Comparison of ENCODE assay signal across 10 cellular contexts in genomic region chr20:63385819-63386218, GRCh38. TPM values are rescaled to one million over a fixed set of nuclear protein-coding genes. Genes with fewer than 3 reads are reported as not detected.
"Had no signal": no experiment of that assay in that cellular context is flagged by ENCODE, and none has a peak within 500 bp of the region (broad histone marks: within the 10 kb centered on the region; RNA-seq: fewer than 3 reads in every experiment).

No MANE protein-coding gene starts in this region.

- DNase-seq: GM23248, GOT3, H7, IMR-90, KBM-7 had no signal

- ATAC-seq: HCT116 had no signal

- H3K4me1 ChIP-seq: HAP-1 had no signal

- H3K4me3 ChIP-seq: GM23248, HAP-1 had no signal

- H3K9ac ChIP-seq: GM23248 had no signal

- H3K36me3 ChIP-seq: HAP-1 had no signal

- H3K27ac ChIP-seq: GM23248, HL-60 had no signal

- H2AFZ ChIP-seq: GM23248 had no signal

RNA-seq across cellular contexts. Expression of gene CHRNA4, which starts 24.7 kb away (rescaled TPM):
- total RNA-seq: GM23248, H4, HT1080, IMR-90 had no signal
- polyA plus RNA-seq: GM23248, IMR-90 had no signal
